Comparison of ENCODE assay signal across 8 cellular contexts in the genomic region with DNA sequence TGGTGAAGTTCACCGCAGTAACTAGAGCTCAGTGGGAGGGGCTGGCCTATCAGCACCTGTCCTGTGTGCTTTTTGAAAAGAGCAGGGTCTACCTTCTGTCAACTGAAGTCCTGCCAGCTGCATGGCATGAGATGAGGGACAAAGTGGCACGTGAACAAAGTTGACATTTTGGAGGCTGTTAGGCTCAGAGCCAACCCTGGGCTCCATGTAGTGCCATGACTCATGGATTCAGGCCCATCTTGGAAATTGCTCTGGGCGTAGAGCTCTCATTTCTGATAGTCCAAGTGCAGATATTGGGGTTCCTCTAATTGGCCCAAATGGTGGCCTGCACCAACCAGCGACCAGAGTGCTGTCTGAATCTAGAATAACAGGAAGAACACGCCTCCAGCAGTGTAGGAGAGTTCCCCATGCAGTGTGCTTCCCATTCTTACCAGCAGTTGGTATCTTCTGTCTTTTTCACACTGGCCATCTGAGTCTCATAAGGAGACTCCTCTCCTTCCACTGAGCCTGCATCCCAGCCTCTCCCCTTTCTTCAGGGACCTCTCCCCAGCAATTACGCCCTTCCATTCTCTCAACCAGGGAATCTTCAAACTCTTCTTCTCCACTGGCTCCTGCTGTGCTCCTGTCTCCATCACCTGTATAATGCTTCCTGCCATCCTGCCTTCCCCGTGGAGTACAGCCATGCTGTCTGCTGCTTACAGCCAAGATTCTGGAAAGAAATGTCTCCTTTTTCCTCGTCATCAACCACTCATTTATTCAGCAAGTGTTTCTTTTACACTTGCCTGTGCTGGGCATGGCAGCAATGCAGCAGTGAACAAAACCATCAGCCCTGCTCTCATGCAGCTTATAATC. TPM values are rescaled to one million over a fixed set of nuclear protein-coding genes. Genes with fewer than 3 reads are reported as not detected.
DNase-seq lines count a peak whose midpoint lies in the region; ATAC-seq and TF ChIP-seq lines count a peak whose summit lies in the region.

No MANE protein-coding gene starts in this region.

- peaks cover 50% of the 10 kb centered on the region for H3K4me1 ChIP-seq in RWPE2 (ENCODE audit: insufficient read depth, poor library complexity, severe bottlenecking)
- peaks cover 32% of the 10 kb centered on the region for H3K4me1 ChIP-seq in foreskin keratinocyte
- H3K4me1 ChIP-seq in transverse colon: peaks cover 77 to 98% (median 86%) of the 10 kb centered on the region in 4 donors
- H3K4me1 ChIP-seq in uterus: peaks cover 0 to 5% of the 10 kb centered on the region in 2 donors

- ATAC-seq in RWPE2 (ENCODE audit: low read depth) (no peak), foreskin keratinocyte (peak; percentile 5), HG02571 (IDR thresholded peaks at IDR 0.05; ENCODE audit: unreplicated experiment) (no peak)

- CTCF ChIA-PET in activated naive CD4-positive, alpha-beta T cell treated with anti-CD3 and anti-CD28 coated beads, Interleukin-2, amount 10 ng/mL, durations not matched to agents 7 days and 5 days (lab: Charles Lee): interaction anchor here (0.6 to 3.3 kb wide), 4 partner anchors 34 to 584 kb away, joined by 3 to 13 read pairs (median 3); no protein-coding TSS in a partner anchor

- H3K9me3 Mint-ChIP-seq in activated naive CD4-positive, alpha-beta T cell treated with anti-CD3 and anti-CD28 coated beads, Interleukin-2, amount 10 ng/mL, durations not matched to agents 7 days and 5 days: no peaks in the 10 kb centered on the region

- TF ChIP-seq EP300 in transverse colon (IDR thresholded peaks at IDR 0.05; ENCODE audit: low read depth): no peak

- H3K27ac Mint-ChIP-seq in activated naive CD4-positive, alpha-beta T cell treated with anti-CD3 and anti-CD28 coated beads, Interleukin-2, amount 10 ng/mL, durations not matched to agents 7 days and 5 days: peak overlapping the region; percentile 71

- H3K36me3 ChIP-seq in RWPE2 (ENCODE audit: low read depth) (no peaks in the 10 kb centered on the region), transverse colon (no peaks in the 10 kb centered on the region), uterus (no peaks in the 10 kb centered on the region)

- H3K9me3 ChIP-seq in RWPE2 (ENCODE audit: severe bottlenecking) (no peaks in the 10 kb centered on the region), transverse colon (no peaks in the 10 kb centered on the region), uterus (no peaks in the 10 kb centered on the region)

- no peak overlapping the region for H3K4me3 Mint-ChIP-seq in activated naive CD4-positive, alpha-beta T cell treated with anti-CD3 and anti-CD28 coated beads, Interleukin-2, amount 10 ng/mL, durations not matched to agents 7 days and 5 days

- intact Hi-C loops in transverse colon (cut with DNase I; ENCODE audit: low total_unique reads) (no loop called here), uterus (cut with DNase I; ENCODE audit: low total_unique reads) (no loop called here)

- H3K36me3 Mint-ChIP-seq in activated naive CD4-positive, alpha-beta T cell treated with anti-CD3 and anti-CD28 coated beads, Interleukin-2, amount 10 ng/mL, durations not matched to agents 7 days and 5 days: peaks cover 67% of the 10 kb centered on the region

- WGBS in transverse colon (ENCODE audit: low coverage in 1 of 2), 2 donors: 63 to 77% methylated on average over 3 to 8 of the region's 8 CpGs

- peak; percentile 25 for DNase-seq in activated naive CD4-positive, alpha-beta T cell treated with anti-CD3 and anti-CD28 coated beads, Interleukin-2, amount 10 ng/mL, durations not matched to agents 7 days and 5 days
- DNase-seq in activated naive CD4-positive, alpha-beta T cell treated with anti-CD3 and anti-CD28 coated beads, Interleukin-2, amount 50 U/mL, for 16 hours: no peak
- DNase-seq in RWPE2 (ENCODE audit: low spot score) (peak; percentile 13), foreskin keratinocyte (no peak), transverse colon (peak; percentile 23), uterus (no peak), hepatic stellate cell (ENCODE audit: low spot score) (no peak)

- no peaks in the 10 kb centered on the region for H3K27me3 Mint-ChIP-seq in activated naive CD4-positive, alpha-beta T cell treated with anti-CD3 and anti-CD28 coated beads, Interleukin-2, amount 10 ng/mL, durations not matched to agents 7 days and 5 days

- peaks cover 98% of the 10 kb centered on the region for H3K4me1 Mint-ChIP-seq in activated naive CD4-positive, alpha-beta T cell treated with anti-CD3 and anti-CD28 coated beads, Interleukin-2, amount 10 ng/mL, durations not matched to agents 7 days and 5 days

- TF ChIP-seq POLR2A in transverse colon (IDR thresholded peaks at IDR 0.05): no peak
- TF ChIP-seq POLR2A in uterus (IDR thresholded peaks at IDR 0.05): no peak

- no peaks in the 10 kb centered on the region for H3K27me3 ChIP-seq in RWPE2 (ENCODE audit: insufficient read depth, poor library complexity, severe bottlenecking)
- H3K27me3 ChIP-seq in foreskin keratinocyte: no peaks in the 10 kb centered on the region
- H3K27me3 ChIP-seq in transverse colon: no peaks in the 10 kb centered on the region
- H3K27me3 ChIP-seq in uterus: no peaks in the 10 kb centered on the region

- no peak overlapping the region for H3K27ac ChIP-seq in RWPE2 (ENCODE audit: poor library complexity, severe bottlenecking)
- no peak overlapping the region for H3K27ac ChIP-seq in foreskin keratinocyte
- H3K27ac ChIP-seq in transverse colon: peak overlapping the region; percentile 81 to 91 (median 88)
- no peak overlapping the region for H3K27ac ChIP-seq in uterus

- in situ Hi-C loops in transverse colon (cut with MboI; ENCODE audit: low pct_ligation_motif_present in 1 of 4, low pct_unique_long_range_greater_than_20kb in 1 of 4, low sequenced_read_pairs in 3 of 4): no loop called here

- H3K4me3 ChIP-seq in RWPE2 (ENCODE audit: severe bottlenecking) (no peak overlapping the region), transverse colon (no peak overlapping the region), uterus (no peak overlapping the region)

- no peak for TF ChIP-seq CTCF in RWPE2 (IDR thresholded peaks at IDR 0.05; ENCODE audit: poor library complexity, severe bottlenecking)
- TF ChIP-seq CTCF in foreskin keratinocyte (conservative IDR thresholded peaks at IDR 0.05): no peak
- TF ChIP-seq CTCF in transverse colon (IDR thresholded peaks at IDR 0.05): peak in 2 of 5 experiments; percentile 46
- TF ChIP-seq CTCF in uterus (IDR thresholded peaks at IDR 0.05): no peak

RNA-seq across cellular contexts. Expression of a gene that starts 30.4 kb away (rescaled TPM):
- total RNA-seq in foreskin keratinocyte: 24.0 and 31.5 TPM in 2 replicates
- polyA plus RNA-seq in foreskin keratinocyte: 18.0 and 22.7 TPM in 2 replicates
- 10 to 100 TPM; 40.8 to 86.9 (median 65.5) TPM for total RNA-seq in transverse colon
- total RNA-seq in uterus: 100 to 1,000 TPM in 1 of 4 donors, 10 to 100 TPM in 2, 1 to 10 TPM in 1; 3.8 to 110 (median 25.7) TPM

Comparison
In these comparisons a context has a peak if more than half of its experiments do, and no peak if none do; other contexts are left out.
1. DNase-seq: peak in activated naive CD4-positive, alpha-beta T cell treated with anti-CD3 and anti-CD28 coated beads, Interleukin-2, amount 10 ng/mL, durations not matched to agents 7 days and 5 days (single experiment), RWPE2 (single experiment) and transverse colon (single experiment); none in activated naive CD4-positive, alpha-beta T cell treated with anti-CD3 and anti-CD28 coated beads, Interleukin-2, amount 50 U/mL, for 16 hours (single experiment), foreskin keratinocyte (0 of 2), uterus (0 of 2) and hepatic stellate cell (single experiment).
2. H3K27ac ChIP-seq: peak in transverse colon (4 of 4); none in RWPE2 (single experiment), foreskin keratinocyte (single experiment) and uterus (0 of 2).